ENCODE assay signal across 1 cellular context in genomic region chr3:186624598-186624997, GRCh38.
TF ChIP-seq lines count a peak whose summit lies in the region.

No MANE protein-coding gene starts in this region.

TF ChIP-seq in H1, 55 proteins besides CTCF, POLR2A, EP300 and RAD21:
- no peak for TF ChIP-seq TBP (IDR thresholded peaks at IDR 0.05; ENCODE audit: low read depth, low read length)
- TF ChIP-seq TCF12 (IDR thresholded peaks at IDR 0.05; ENCODE audit: low read depth, low read length): no peak
- TF ChIP-seq, protein P1, sequence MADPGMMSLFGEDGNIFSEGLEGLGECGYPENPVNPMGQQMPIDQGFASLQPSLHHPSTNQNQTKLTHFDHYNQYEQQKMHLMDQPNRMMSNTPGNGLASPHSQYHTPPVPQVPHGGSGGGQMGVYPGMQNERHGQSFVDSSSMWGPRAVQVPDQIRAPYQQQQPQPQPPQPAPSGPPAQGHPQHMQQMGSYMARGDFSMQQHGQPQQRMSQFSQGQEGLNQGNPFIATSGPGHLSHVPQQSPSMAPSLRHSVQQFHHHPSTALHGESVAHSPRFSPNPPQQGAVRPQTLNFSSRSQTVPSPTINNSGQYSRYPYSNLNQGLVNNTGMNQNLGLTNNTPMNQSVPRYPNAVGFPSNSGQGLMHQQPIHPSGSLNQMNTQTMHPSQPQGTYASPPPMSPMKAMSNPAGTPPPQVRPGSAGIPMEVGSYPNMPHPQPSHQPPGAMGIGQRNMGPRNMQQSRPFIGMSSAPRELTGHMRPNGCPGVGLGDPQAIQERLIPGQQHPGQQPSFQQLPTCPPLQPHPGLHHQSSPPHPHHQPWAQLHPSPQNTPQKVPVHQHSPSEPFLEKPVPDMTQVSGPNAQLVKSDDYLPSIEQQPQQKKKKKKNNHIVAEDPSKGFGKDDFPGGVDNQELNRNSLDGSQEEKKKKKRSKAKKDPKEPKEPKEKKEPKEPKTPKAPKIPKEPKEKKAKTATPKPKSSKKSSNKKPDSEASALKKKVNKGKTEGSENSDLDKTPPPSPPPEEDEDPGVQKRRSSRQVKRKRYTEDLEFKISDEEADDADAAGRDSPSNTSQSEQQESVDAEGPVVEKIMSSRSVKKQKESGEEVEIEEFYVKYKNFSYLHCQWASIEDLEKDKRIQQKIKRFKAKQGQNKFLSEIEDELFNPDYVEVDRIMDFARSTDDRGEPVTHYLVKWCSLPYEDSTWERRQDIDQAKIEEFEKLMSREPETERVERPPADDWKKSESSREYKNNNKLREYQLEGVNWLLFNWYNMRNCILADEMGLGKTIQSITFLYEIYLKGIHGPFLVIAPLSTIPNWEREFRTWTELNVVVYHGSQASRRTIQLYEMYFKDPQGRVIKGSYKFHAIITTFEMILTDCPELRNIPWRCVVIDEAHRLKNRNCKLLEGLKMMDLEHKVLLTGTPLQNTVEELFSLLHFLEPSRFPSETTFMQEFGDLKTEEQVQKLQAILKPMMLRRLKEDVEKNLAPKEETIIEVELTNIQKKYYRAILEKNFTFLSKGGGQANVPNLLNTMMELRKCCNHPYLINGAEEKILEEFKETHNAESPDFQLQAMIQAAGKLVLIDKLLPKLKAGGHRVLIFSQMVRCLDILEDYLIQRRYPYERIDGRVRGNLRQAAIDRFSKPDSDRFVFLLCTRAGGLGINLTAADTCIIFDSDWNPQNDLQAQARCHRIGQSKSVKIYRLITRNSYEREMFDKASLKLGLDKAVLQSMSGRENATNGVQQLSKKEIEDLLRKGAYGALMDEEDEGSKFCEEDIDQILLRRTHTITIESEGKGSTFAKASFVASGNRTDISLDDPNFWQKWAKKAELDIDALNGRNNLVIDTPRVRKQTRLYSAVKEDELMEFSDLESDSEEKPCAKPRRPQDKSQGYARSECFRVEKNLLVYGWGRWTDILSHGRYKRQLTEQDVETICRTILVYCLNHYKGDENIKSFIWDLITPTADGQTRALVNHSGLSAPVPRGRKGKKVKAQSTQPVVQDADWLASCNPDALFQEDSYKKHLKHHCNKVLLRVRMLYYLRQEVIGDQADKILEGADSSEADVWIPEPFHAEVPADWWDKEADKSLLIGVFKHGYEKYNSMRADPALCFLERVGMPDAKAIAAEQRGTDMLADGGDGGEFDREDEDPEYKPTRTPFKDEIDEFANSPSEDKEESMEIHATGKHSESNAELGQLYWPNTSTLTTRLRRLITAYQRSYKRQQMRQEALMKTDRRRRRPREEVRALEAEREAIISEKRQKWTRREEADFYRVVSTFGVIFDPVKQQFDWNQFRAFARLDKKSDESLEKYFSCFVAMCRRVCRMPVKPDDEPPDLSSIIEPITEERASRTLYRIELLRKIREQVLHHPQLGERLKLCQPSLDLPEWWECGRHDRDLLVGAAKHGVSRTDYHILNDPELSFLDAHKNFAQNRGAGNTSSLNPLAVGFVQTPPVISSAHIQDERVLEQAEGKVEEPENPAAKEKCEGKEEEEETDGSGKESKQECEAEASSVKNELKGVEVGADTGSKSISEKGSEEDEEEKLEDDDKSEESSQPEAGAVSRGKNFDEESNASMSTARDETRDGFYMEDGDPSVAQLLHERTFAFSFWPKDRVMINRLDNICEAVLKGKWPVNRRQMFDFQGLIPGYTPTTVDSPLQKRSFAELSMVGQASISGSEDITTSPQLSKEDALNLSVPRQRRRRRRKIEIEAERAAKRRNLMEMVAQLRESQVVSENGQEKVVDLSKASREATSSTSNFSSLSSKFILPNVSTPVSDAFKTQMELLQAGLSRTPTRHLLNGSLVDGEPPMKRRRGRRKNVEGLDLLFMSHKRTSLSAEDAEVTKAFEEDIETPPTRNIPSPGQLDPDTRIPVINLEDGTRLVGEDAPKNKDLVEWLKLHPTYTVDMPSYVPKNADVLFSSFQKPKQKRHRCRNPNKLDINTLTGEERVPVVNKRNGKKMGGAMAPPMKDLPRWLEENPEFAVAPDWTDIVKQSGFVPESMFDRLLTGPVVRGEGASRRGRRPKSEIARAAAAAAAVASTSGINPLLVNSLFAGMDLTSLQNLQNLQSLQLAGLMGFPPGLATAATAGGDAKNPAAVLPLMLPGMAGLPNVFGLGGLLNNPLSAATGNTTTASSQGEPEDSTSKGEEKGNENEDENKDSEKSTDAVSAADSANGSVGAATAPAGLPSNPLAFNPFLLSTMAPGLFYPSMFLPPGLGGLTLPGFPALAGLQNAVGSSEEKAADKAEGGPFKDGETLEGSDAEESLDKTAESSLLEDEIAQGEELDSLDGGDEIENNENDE (IDR thresholded peaks at IDR 0.05; ENCODE audit: insufficient replicate concordance, low read length): no peak
- no peak for TF ChIP-seq EGR1 (IDR thresholded peaks at IDR 0.05; ENCODE audit: borderline replicate concordance, low read depth, low read length)
- no peak for TF ChIP-seq JUND (IDR thresholded peaks at IDR 0.05; ENCODE audit: low read length)
- no peak for TF ChIP-seq YY1 (IDR thresholded peaks at IDR 0.05; ENCODE audit: low read depth, low read length)
- TF ChIP-seq EZH2 (IDR thresholded peaks at IDR 0.05; ENCODE audit: low read depth, low read length, severe bottlenecking): no peak
- TF ChIP-seq BRCA1 (IDR thresholded peaks at IDR 0.05; ENCODE audit: low read depth, low read length): no peak
- no peak for TF ChIP-seq BCL11A (IDR thresholded peaks at IDR 0.05; ENCODE audit: low read depth in 2 of 2, low read length in 2 of 2)
- TF ChIP-seq CHD1 (IDR thresholded peaks at IDR 0.05; ENCODE audit: low read depth, low read length): no peak
- no peak for TF ChIP-seq HDAC6 (IDR thresholded peaks at IDR 0.05; ENCODE audit: low read depth, low read length)
- no peak for TF ChIP-seq CHD2 (IDR thresholded peaks at IDR 0.05; ENCODE audit: low read length)
- TF ChIP-seq, protein P2, sequence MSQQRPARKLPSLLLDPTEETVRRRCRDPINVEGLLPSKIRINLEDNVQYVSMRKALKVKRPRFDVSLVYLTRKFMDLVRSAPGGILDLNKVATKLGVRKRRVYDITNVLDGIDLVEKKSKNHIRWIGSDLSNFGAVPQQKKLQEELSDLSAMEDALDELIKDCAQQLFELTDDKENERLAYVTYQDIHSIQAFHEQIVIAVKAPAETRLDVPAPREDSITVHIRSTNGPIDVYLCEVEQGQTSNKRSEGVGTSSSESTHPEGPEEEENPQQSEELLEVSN (IDR thresholded peaks at IDR 0.05): no peak
- TF ChIP-seq CTBP2 (IDR thresholded peaks at IDR 0.05; ENCODE audit: borderline replicate concordance, insufficient read depth, insufficient read length, low read length): no peak
- no peak for TF ChIP-seq KDM5A (IDR thresholded peaks at IDR 0.05; ENCODE audit: low read length)
- TF ChIP-seq RXRA (IDR thresholded peaks at IDR 0.05; ENCODE audit: insufficient read depth, low read depth, low read length): no peak
- TF ChIP-seq SP1 (IDR thresholded peaks at IDR 0.05; ENCODE audit: low read depth, low read length): no peak
- TF ChIP-seq CEBPB (IDR thresholded peaks at IDR 0.05; ENCODE audit: low read depth, low read length): no peak
- TF ChIP-seq SRF (IDR thresholded peaks at IDR 0.05; ENCODE audit: low read depth, low read length): no peak
